Comparison of ENCODE assay signal across 1 cellular context in the genomic region with DNA sequence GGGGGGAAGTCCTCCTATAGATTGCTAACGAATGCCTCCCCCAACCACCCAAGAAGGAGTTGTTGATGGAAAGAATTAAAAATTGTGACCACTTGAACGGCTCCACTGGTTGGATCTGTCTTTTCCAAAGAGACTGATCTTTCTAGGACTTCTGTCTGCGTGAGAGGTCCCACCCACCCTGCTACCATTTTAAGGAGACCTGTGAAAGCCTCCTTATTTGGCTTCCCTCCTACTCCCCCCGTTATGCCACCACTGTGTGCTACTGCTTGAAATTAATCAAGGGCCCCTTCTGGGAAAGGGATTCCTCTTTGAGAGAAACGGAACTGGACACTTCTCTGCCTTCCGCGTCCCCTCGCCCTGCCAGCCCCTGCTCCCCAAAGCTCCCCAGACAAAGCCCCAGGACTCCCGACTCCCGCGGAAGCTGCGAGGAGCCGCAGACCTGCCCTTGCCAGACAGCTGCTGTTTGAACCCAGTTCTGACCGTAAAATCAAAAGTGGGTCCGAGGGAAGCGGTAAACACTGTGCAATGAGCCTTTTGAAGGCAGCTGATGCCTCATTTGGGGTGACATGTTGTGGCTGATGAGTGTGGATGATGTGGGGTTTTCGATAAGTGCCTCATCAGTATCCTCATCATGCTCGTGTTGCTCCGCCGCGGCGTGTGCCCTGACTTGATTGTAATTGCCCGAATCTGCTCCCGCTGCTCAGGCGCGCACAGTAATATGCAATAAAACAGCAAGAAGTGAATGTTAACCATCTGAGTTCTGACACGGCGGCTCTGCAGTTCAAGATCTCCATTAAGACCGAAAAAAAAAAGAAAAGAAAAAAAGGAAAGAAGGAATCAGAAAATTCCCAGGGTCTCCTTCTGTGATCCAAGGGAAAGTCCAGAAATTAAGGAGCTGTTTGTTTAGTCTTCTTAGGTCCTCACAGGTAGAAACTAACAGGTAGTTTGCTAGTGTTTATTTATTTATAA.
TF ChIP-seq lines count a peak whose summit lies in the region.

No MANE protein-coding gene starts in this region.

TF ChIP-seq in GM12878, 131 proteins besides CTCF, POLR2A, EP300 and RAD21:
- TF ChIP-seq CEBPZ (IDR thresholded peaks at IDR 0.05; ENCODE audit: low read depth, low read length), result no peak
- no peak for TF ChIP-seq NFYA (IDR thresholded peaks at IDR 0.05; ENCODE audit: borderline replicate concordance, low read depth, low read length)
- no peak for TF ChIP-seq PAX5 (IDR thresholded peaks at IDR 0.05; ENCODE audit: borderline replicate concordance, low read depth, low read length)
- TF ChIP-seq GATAD2B (conservative IDR thresholded peaks at IDR 0.05; ENCODE audit: low read depth), result no peak
- no peak for TF ChIP-seq CEBPB (IDR thresholded peaks at IDR 0.05; ENCODE audit: borderline replicate concordance in 1 of 2, low read depth in 2 of 2, low read length in 2 of 2)
- no peak for TF ChIP-seq TCF12 (IDR thresholded peaks at IDR 0.05; ENCODE audit: low read depth, low read length)
- no peak for TF ChIP-seq RCOR1 (conservative IDR thresholded peaks at IDR 0.05; ENCODE audit: low read depth, low read length)
- no peak for TF ChIP-seq SMC3 (IDR thresholded peaks at IDR 0.05; ENCODE audit: borderline replicate concordance, low read length)
- no peak for TF ChIP-seq MTA3 (IDR thresholded peaks at IDR 0.05; ENCODE audit: borderline replicate concordance, low read length)
- TF ChIP-seq RAD51 (IDR thresholded peaks at IDR 0.05), result no peak
- no peak for TF ChIP-seq CREM (IDR thresholded peaks at IDR 0.05; ENCODE audit: low read depth)
- no peak for TF ChIP-seq ZNF274 (IDR thresholded peaks at IDR 0.05; ENCODE audit: insufficient read depth, insufficient read length)
- no peak for TF ChIP-seq EED (IDR thresholded peaks at IDR 0.05; ENCODE audit: low read depth)
- no peak for TF ChIP-seq E2F8 (IDR thresholded peaks at IDR 0.05; ENCODE audit: low read depth, partially characterized antibody)
- TF ChIP-seq, protein P1, sequence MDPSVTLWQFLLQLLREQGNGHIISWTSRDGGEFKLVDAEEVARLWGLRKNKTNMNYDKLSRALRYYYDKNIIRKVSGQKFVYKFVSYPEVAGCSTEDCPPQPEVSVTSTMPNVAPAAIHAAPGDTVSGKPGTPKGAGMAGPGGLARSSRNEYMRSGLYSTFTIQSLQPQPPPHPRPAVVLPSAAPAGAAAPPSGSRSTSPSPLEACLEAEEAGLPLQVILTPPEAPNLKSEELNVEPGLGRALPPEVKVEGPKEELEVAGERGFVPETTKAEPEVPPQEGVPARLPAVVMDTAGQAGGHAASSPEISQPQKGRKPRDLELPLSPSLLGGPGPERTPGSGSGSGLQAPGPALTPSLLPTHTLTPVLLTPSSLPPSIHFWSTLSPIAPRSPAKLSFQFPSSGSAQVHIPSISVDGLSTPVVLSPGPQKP (IDR thresholded peaks at IDR 0.05; ENCODE audit: low read depth, low read length), result no peak
- TF ChIP-seq NBN (IDR thresholded peaks at IDR 0.05), result no peak
